Comparison of ENCODE assay signal across 1 cellular context in genomic region chr2:112794131-112794733, GRCh38.
A peak's percentile ranks its signal among the peaks of the same experiment; 100 is the strongest.
TF ChIP-seq lines count a peak whose summit lies in the region.

No MANE protein-coding gene starts in this region.

TF ChIP-seq in K562, 482 proteins besides CTCF, POLR2A, EP300 and RAD21 (continued from another document and continues in another):
- TF ChIP-seq, protein P1, sequence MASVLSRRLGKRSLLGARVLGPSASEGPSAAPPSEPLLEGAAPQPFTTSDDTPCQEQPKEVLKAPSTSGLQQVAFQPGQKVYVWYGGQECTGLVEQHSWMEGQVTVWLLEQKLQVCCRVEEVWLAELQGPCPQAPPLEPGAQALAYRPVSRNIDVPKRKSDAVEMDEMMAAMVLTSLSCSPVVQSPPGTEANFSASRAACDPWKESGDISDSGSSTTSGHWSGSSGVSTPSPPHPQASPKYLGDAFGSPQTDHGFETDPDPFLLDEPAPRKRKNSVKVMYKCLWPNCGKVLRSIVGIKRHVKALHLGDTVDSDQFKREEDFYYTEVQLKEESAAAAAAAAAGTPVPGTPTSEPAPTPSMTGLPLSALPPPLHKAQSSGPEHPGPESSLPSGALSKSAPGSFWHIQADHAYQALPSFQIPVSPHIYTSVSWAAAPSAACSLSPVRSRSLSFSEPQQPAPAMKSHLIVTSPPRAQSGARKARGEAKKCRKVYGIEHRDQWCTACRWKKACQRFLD (CRISPR knock-in tag; IDR thresholded peaks at IDR 0.05) = no peak
- TF ChIP-seq FOXP1 (CRISPR knock-in tag; IDR thresholded peaks at IDR 0.05) (peak; percentile 76; the same call in 1 of the 2 replicates), STAG1 (CRISPR knock-in tag; IDR thresholded peaks at IDR 0.05; ENCODE audit: borderline replicate concordance) (no peak), HNRNPK (IDR thresholded peaks at IDR 0.05; ENCODE audit: low read depth, low read length, poor library complexity, severe bottlenecking) (no peak), ZNF282 (CRISPR knock-in tag; IDR thresholded peaks at IDR 0.05) (no peak), MBD1 (CRISPR knock-in tag; IDR thresholded peaks at IDR 0.05) (0 out of 2 replicates have a peak, but pooled peaks have one; percentile 16), HDGF (IDR thresholded peaks at IDR 0.05) (no peak), KLF13 (tag; IDR thresholded peaks at IDR 0.05; ENCODE audit: borderline replicate concordance, low read depth) (no peak), NRF1 (conservative IDR thresholded peaks at IDR 0.05 in 1 of 2, IDR thresholded peaks at IDR 0.05 in 1 of 2) (no peak), ZNF785 (CRISPR knock-in tag; IDR thresholded peaks at IDR 0.05) (no peak), FUS (optimal IDR thresholded peaks at IDR 0.05; ENCODE audit: low read depth, low read length) (no peak), MYBL2 (IDR thresholded peaks at IDR 0.05; ENCODE audit: low read depth) (no peak), MYBL2 (CRISPR knock-in tag; IDR thresholded peaks at IDR 0.05; ENCODE audit: borderline replicate concordance) (no peak), RREB1 (CRISPR knock-in tag; IDR thresholded peaks at IDR 0.05) (0 out of 2 replicates have a peak, but pooled peaks have one; percentile 15), CBFA2T2 (conservative IDR thresholded peaks at IDR 0.05) (peak; percentile 73), CHD1 (IDR thresholded peaks at IDR 0.05; ENCODE audit: low read length) (no peak), NR1H2 (CRISPR knock-in tag; IDR thresholded peaks at IDR 0.05) (no peak), ZNF407 (IDR thresholded peaks at IDR 0.05; ENCODE audit: low read depth) (no peak), HMGN3 (IDR thresholded peaks at IDR 0.05; ENCODE audit: borderline replicate concordance, extremely low read depth, insufficient read length, low read depth, low read length) (no peak)
- TF ChIP-seq, protein P2, sequence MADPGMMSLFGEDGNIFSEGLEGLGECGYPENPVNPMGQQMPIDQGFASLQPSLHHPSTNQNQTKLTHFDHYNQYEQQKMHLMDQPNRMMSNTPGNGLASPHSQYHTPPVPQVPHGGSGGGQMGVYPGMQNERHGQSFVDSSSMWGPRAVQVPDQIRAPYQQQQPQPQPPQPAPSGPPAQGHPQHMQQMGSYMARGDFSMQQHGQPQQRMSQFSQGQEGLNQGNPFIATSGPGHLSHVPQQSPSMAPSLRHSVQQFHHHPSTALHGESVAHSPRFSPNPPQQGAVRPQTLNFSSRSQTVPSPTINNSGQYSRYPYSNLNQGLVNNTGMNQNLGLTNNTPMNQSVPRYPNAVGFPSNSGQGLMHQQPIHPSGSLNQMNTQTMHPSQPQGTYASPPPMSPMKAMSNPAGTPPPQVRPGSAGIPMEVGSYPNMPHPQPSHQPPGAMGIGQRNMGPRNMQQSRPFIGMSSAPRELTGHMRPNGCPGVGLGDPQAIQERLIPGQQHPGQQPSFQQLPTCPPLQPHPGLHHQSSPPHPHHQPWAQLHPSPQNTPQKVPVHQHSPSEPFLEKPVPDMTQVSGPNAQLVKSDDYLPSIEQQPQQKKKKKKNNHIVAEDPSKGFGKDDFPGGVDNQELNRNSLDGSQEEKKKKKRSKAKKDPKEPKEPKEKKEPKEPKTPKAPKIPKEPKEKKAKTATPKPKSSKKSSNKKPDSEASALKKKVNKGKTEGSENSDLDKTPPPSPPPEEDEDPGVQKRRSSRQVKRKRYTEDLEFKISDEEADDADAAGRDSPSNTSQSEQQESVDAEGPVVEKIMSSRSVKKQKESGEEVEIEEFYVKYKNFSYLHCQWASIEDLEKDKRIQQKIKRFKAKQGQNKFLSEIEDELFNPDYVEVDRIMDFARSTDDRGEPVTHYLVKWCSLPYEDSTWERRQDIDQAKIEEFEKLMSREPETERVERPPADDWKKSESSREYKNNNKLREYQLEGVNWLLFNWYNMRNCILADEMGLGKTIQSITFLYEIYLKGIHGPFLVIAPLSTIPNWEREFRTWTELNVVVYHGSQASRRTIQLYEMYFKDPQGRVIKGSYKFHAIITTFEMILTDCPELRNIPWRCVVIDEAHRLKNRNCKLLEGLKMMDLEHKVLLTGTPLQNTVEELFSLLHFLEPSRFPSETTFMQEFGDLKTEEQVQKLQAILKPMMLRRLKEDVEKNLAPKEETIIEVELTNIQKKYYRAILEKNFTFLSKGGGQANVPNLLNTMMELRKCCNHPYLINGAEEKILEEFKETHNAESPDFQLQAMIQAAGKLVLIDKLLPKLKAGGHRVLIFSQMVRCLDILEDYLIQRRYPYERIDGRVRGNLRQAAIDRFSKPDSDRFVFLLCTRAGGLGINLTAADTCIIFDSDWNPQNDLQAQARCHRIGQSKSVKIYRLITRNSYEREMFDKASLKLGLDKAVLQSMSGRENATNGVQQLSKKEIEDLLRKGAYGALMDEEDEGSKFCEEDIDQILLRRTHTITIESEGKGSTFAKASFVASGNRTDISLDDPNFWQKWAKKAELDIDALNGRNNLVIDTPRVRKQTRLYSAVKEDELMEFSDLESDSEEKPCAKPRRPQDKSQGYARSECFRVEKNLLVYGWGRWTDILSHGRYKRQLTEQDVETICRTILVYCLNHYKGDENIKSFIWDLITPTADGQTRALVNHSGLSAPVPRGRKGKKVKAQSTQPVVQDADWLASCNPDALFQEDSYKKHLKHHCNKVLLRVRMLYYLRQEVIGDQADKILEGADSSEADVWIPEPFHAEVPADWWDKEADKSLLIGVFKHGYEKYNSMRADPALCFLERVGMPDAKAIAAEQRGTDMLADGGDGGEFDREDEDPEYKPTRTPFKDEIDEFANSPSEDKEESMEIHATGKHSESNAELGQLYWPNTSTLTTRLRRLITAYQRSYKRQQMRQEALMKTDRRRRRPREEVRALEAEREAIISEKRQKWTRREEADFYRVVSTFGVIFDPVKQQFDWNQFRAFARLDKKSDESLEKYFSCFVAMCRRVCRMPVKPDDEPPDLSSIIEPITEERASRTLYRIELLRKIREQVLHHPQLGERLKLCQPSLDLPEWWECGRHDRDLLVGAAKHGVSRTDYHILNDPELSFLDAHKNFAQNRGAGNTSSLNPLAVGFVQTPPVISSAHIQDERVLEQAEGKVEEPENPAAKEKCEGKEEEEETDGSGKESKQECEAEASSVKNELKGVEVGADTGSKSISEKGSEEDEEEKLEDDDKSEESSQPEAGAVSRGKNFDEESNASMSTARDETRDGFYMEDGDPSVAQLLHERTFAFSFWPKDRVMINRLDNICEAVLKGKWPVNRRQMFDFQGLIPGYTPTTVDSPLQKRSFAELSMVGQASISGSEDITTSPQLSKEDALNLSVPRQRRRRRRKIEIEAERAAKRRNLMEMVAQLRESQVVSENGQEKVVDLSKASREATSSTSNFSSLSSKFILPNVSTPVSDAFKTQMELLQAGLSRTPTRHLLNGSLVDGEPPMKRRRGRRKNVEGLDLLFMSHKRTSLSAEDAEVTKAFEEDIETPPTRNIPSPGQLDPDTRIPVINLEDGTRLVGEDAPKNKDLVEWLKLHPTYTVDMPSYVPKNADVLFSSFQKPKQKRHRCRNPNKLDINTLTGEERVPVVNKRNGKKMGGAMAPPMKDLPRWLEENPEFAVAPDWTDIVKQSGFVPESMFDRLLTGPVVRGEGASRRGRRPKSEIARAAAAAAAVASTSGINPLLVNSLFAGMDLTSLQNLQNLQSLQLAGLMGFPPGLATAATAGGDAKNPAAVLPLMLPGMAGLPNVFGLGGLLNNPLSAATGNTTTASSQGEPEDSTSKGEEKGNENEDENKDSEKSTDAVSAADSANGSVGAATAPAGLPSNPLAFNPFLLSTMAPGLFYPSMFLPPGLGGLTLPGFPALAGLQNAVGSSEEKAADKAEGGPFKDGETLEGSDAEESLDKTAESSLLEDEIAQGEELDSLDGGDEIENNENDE (IDR thresholded peaks at IDR 0.05; ENCODE audit: low read depth, low read length) = no peak
